Comparison of ENCODE assay signal across 34 cellular contexts in genomic region chr17:53791551-53791950, GRCh38. TPM values are rescaled to one million over a fixed set of nuclear protein-coding genes. Genes with fewer than 3 reads are reported as not detected.
"Had no signal": no experiment of that assay in that cellular context is flagged by ENCODE, and none has a peak within 500 bp of the region (broad histone marks: within the 10 kb centered on the region; RNA-seq: fewer than 3 reads in every experiment).

No MANE protein-coding gene starts in this region.

- H3K4me1 Mint-ChIP-seq: activated CD4-positive, alpha-beta memory T cell treated with anti-CD3 and anti-CD28 coated beads, Interleukin-2, amount 10 ng/mL, durations not matched to agents 7 days and 5 days; activated CD4-positive, alpha-beta T cell treated with anti-CD3 and anti-CD28 coated beads, Interleukin-2, amount 10 ng/mL, durations not matched to agents 7 days and 5 days; T-helper 17 cell had no signal

- H3K9me3 ChIP-seq: body of pancreas, esophagus squamous epithelium, gastroesophageal sphincter had no signal

- H3K27me3 ChIP-seq: body of pancreas, esophagus squamous epithelium, gastroesophageal sphincter had no signal

- H3K36me3 ChIP-seq: esophagus squamous epithelium, gastroesophageal sphincter had no signal

- H3K27me3 Mint-ChIP-seq: activated CD4-positive, alpha-beta memory T cell treated with anti-CD3 and anti-CD28 coated beads, Interleukin-2, amount 10 ng/mL, durations not matched to agents 7 days and 5 days; activated CD4-positive, alpha-beta T cell treated with anti-CD3 and anti-CD28 coated beads, Interleukin-2, amount 10 ng/mL, durations not matched to agents 7 days and 5 days; activated naive CD8-positive, alpha-beta T cell; activated T-cell treated with anti-CD3 and anti-CD28 coated beads, Interleukin-2, amount 50 U/mL, for 24 hours; T-helper 17 cell had no signal

- DNase-seq: activated CD4-positive, alpha-beta memory T cell treated with anti-CD3 and anti-CD28 coated beads, Interleukin-2, amount 10 ng/mL, durations not matched to agents 7 days and 5 days; activated CD4-positive, alpha-beta T cell treated with anti-CD3 and anti-CD28 coated beads for 1 hour; activated CD4-positive, alpha-beta T cell treated with anti-CD3 and anti-CD28 coated beads for 4 hours; activated CD4-positive, alpha-beta T cell treated with anti-CD3 and anti-CD28 coated beads, Interleukin-2, amount 10 ng/mL, durations not matched to agents 7 days and 5 days; activated CD4-positive, alpha-beta T cell treated with anti-CD3 and anti-CD28 coated beads, Interleukin-2, amount 50 U/mL, for 4 hours; activated CD8-positive, alpha-beta memory T cell treated with anti-CD3 and anti-CD28 coated beads, Interleukin-2, amount 50 U/mL, for 48 hours; activated gamma-delta T cell; activated naive CD4-positive, alpha-beta T cell treated with anti-CD3 and anti-CD28 coated beads, Interleukin-2, amount 50 U/mL, for 16 hours; activated naive CD4-positive, alpha-beta T cell treated with Interleukin-2 at 50 U/mL for 16 hours; activated T-cell treated with anti-CD3 and anti-CD28 coated beads for 4 hours; activated T-cell treated with anti-CD3 and anti-CD28 coated beads, Interleukin-2, amount 50 U/mL, for 24 hours; activated T-cell treated with anti-CD3 and anti-CD28 coated beads, Interleukin-2, amount 50 U/mL, for 72 hours; amniotic stem cell; aorta; body of pancreas; caudate nucleus; effector CD8-positive, alpha-beta T cell; esophagus squamous epithelium; foreskin melanocyte; T-helper 1 cell; T-helper 17 cell; T1000 had no signal

- H3K9me3 Mint-ChIP-seq: activated T-cell treated with anti-CD3 and anti-CD28 coated beads, Interleukin-2, amount 50 U/mL, for 72 hours had no signal

- H3K27ac Mint-ChIP-seq: activated CD4-positive, alpha-beta memory T cell treated with anti-CD3 and anti-CD28 coated beads, Interleukin-2, amount 10 ng/mL, durations not matched to agents 7 days and 5 days; activated CD4-positive, alpha-beta T cell treated with anti-CD3 and anti-CD28 coated beads, Interleukin-2, amount 10 ng/mL, durations not matched to agents 7 days and 5 days; activated naive CD8-positive, alpha-beta T cell; activated T-cell treated with anti-CD3 and anti-CD28 coated beads, Interleukin-2, amount 50 U/mL, for 24 hours; activated T-cell treated with anti-CD3 and anti-CD28 coated beads, Interleukin-2, amount 50 U/mL, for 72 hours; T-helper 17 cell; T-helper 2 cell treated with Interferon-gamma antibody and Interleukin-4, amounts not matched to agents 5 μg/mL and 100 μg/mL, for 36 hours had no signal

- H3K36me3 Mint-ChIP-seq: activated naive CD8-positive, alpha-beta T cell had no signal

- H3K4me1 ChIP-seq: body of pancreas, esophagus squamous epithelium, gastroesophageal sphincter had no signal

- H3K4me3 Mint-ChIP-seq: activated CD4-positive, alpha-beta memory T cell treated with anti-CD3 and anti-CD28 coated beads, Interleukin-2, amount 10 ng/mL, durations not matched to agents 7 days and 5 days; activated CD4-positive, alpha-beta T cell treated with anti-CD3 and anti-CD28 coated beads, Interleukin-2, amount 10 ng/mL, durations not matched to agents 7 days and 5 days; activated naive CD8-positive, alpha-beta T cell; activated T-cell treated with anti-CD3 and anti-CD28 coated beads, Interleukin-2, amount 50 U/mL, for 24 hours; activated T-cell treated with anti-CD3 and anti-CD28 coated beads, Interleukin-2, amount 50 U/mL, for 72 hours; T-helper 17 cell; T-helper 2 cell treated with Interferon-gamma antibody and Interleukin-4, amounts not matched to agents 5 μg/mL and 100 μg/mL, for 36 hours had no signal

- H3K27ac ChIP-seq: body of pancreas, epithelial cell of prostate, esophagus squamous epithelium, gastroesophageal sphincter had no signal

- ATAC-seq: activated T-cell treated with anti-CD3 and anti-CD28 coated beads, Interleukin-2, amount 50 U/mL, for 72 hours; body of pancreas; gastroesophageal sphincter; T-helper 17 cell had no signal

- H3K4me3 ChIP-seq: body of pancreas, esophagus squamous epithelium, gastroesophageal sphincter had no signal

RNA-seq across cellular contexts. Expression of gene KIF2B, which starts 31.2 kb away (rescaled TPM):
- total RNA-seq: activated CD4-positive, alpha-beta memory T cell treated with anti-CD3 and anti-CD28 coated beads, Interleukin-2, amount 10 ng/mL, durations not matched to agents 7 days and 5 days; activated CD4-positive, alpha-beta T cell treated with anti-CD3 and anti-CD28 coated beads, Interleukin-2, amount 10 ng/mL, durations not matched to agents 7 days and 5 days; activated T-cell treated with anti-CD3 and anti-CD28 coated beads, Interleukin-2, amount 50 U/mL, for 72 hours; aorta; body of pancreas; chondrocyte; dermis microvascular lymphatic vessel endothelial cell; endothelial cell of umbilical vein; esophagus squamous epithelium; fibroblast of lung; fibroblast of villous mesenchyme; gastroesophageal sphincter; glomerular endothelial cell; T-helper 17 cell had no signal
- polyA plus RNA-seq: adipose tissue, aorta, endothelial cell of umbilical vein, esophagus, fibroblast of lung had no signal
